ENCODE assay signal across 16 cellular contexts in genomic region chr2:11856095-11856494, GRCh38.
"Had no signal": no experiment of that assay in that cellular context is flagged by ENCODE, and none has a peak within 500 bp of the region (broad histone marks: within the 10 kb centered on the region; RNA-seq: fewer than 3 reads in every experiment).

No MANE protein-coding gene starts in this region.

- H3K4me3 ChIP-seq: body of pancreas, lung, thyroid gland had no signal

- H3K4me1 ChIP-seq: body of pancreas, thyroid gland had no signal

- H3K36me3 Mint-ChIP-seq: activated CD8-positive, alpha-beta memory T cell treated with anti-CD3 and anti-CD28 coated beads, Interleukin-2, amount 10 ng/mL, durations not matched to agents 7 days and 5 days had no signal

- H3K27ac Mint-ChIP-seq: activated B cell treated with CpG ODN at 0.5 μM for 24 hours; activated CD4-positive, alpha-beta memory T cell treated with anti-CD3 and anti-CD28 coated beads, Interleukin-2, amount 10 ng/mL, durations not matched to agents 7 days and 5 days; activated CD8-positive, alpha-beta memory T cell treated with anti-CD3 and anti-CD28 coated beads, Interleukin-2, amount 10 ng/mL, durations not matched to agents 7 days and 5 days; activated naive CD8-positive, alpha-beta T cell treated with anti-CD3 and anti-CD28 coated beads, Interleukin-2, amount 10 ng/mL, durations not matched to agents 7 days and 5 days; activated T-helper 17 cell treated with anti-CD3 and anti-CD28 coated beads, Interleukin-2, amount 50 U/mL, for 72 hours; mesothelial cell of epicardium had no signal

- H3K36me3 ChIP-seq: thyroid gland had no signal

- H3K4me3 Mint-ChIP-seq: activated CD4-positive, alpha-beta memory T cell treated with anti-CD3 and anti-CD28 coated beads, Interleukin-2, amount 10 ng/mL, durations not matched to agents 7 days and 5 days; activated CD8-positive, alpha-beta memory T cell treated with anti-CD3 and anti-CD28 coated beads, Interleukin-2, amount 10 ng/mL, durations not matched to agents 7 days and 5 days; activated naive CD8-positive, alpha-beta T cell treated with anti-CD3 and anti-CD28 coated beads, Interleukin-2, amount 10 ng/mL, durations not matched to agents 7 days and 5 days; activated T-helper 17 cell treated with anti-CD3 and anti-CD28 coated beads, Interleukin-2, amount 50 U/mL, for 72 hours; mesothelial cell of epicardium had no signal

- H3K27me3 Mint-ChIP-seq: activated B cell treated with CpG ODN at 0.5 μM for 24 hours; activated naive CD8-positive, alpha-beta T cell treated with anti-CD3 and anti-CD28 coated beads, Interleukin-2, amount 10 ng/mL, durations not matched to agents 7 days and 5 days had no signal

- DNase-seq: activated B cell treated with CpG ODN at 0.5 μM for 24 hours; activated CD4-positive, alpha-beta memory T cell treated with anti-CD3 and anti-CD28 coated beads, Interleukin-2, amount 10 ng/mL, durations not matched to agents 7 days and 5 days; activated CD4-positive, alpha-beta T cell treated with anti-CD3 and anti-CD28 coated beads for 4 hours; activated CD8-positive, alpha-beta memory T cell treated with anti-CD3 and anti-CD28 coated beads, Interleukin-2, amount 10 ng/mL, durations not matched to agents 7 days and 5 days; activated naive CD4-positive, alpha-beta T cell; activated naive CD8-positive, alpha-beta T cell treated with anti-CD3 and anti-CD28 coated beads, Interleukin-2, amount 10 ng/mL, durations not matched to agents 7 days and 5 days; body of pancreas; stimulated activated CD4-positive, alpha-beta T cell treated with anti-CD3 and anti-CD28 coated beads, Interleukin-12 subunit alpha, Interleukin-12 subunit beta, amount 100 ng/mL, for 4 hours; stimulated activated CD4-positive, alpha-beta T cell treated with anti-CD3 and anti-CD28 coated beads, Interleukin-1b, Interleukin-23, amount 100 ng/mL, for 48 hours; stimulated activated CD8-positive, alpha-beta memory T cell treated with anti-CD3 and anti-CD28 coated beads, Interleukin-4, amount 100 ng/mL, for 48 hours; stimulated activated naive CD4-positive, alpha-beta T cell; T-helper 2 cell; thyroid gland had no signal

- H3K9me3 Mint-ChIP-seq: activated B cell treated with CpG ODN at 0.5 μM for 24 hours; activated T-helper 17 cell treated with anti-CD3 and anti-CD28 coated beads, Interleukin-2, amount 50 U/mL, for 72 hours had no signal

- H3K27ac ChIP-seq: body of pancreas, thyroid gland had no signal

- H3K9me3 ChIP-seq: body of pancreas, thyroid gland had no signal

- H3K4me1 Mint-ChIP-seq: activated CD4-positive, alpha-beta memory T cell treated with anti-CD3 and anti-CD28 coated beads, Interleukin-2, amount 10 ng/mL, durations not matched to agents 7 days and 5 days; activated CD8-positive, alpha-beta memory T cell treated with anti-CD3 and anti-CD28 coated beads, Interleukin-2, amount 10 ng/mL, durations not matched to agents 7 days and 5 days; activated T-helper 17 cell treated with anti-CD3 and anti-CD28 coated beads, Interleukin-2, amount 50 U/mL, for 72 hours had no signal

- ATAC-seq: activated CD8-positive, alpha-beta memory T cell treated with anti-CD3 and anti-CD28 coated beads, Interleukin-2, amount 10 ng/mL, durations not matched to agents 7 days and 5 days; activated T-helper 17 cell treated with anti-CD3 and anti-CD28 coated beads, Interleukin-2, amount 50 U/mL, for 72 hours; body of pancreas had no signal
